23 cellular contexts compared by ENCODE assay signal in genomic region chr13:27437126-27437525, GRCh38.
"Had no signal": no experiment of that assay in that cellular context is flagged by ENCODE, and none has a peak within 500 bp of the region (broad histone marks: within the 10 kb centered on the region; RNA-seq: fewer than 3 reads in every experiment).

No MANE protein-coding gene starts in this region.

- H3K4me3 ChIP-seq: colonic mucosa, dorsolateral prefrontal cortex, hepatocyte, left ventricle myocardium inferior, neural progenitor cell, smooth muscle cell, thoracic aorta, vagina had no signal

- DNase-seq: activated B cell treated with CpG ODN at 0.5 μM for 24 hours; activated CD4-positive, alpha-beta T cell treated with anti-CD3 and anti-CD28 coated beads for 48 hours; activated gamma-delta T cell; activated naive CD8-positive, alpha-beta T cell treated with anti-CD3 and anti-CD28 coated beads, Interleukin-2, amount 10 ng/mL, durations not matched to agents 7 days and 5 days; amygdala; colonic mucosa; dorsolateral prefrontal cortex; effector memory CD8-positive, alpha-beta T cell; glutamatergic neuron; kidney glomerular epithelial cell; left ventricle myocardium inferior; stimulated activated CD4-positive, alpha-beta T cell treated with anti-CD3 and anti-CD28 coated beads, Interleukin-15, amount 100 ng/mL, for 24 hours; stimulated activated naive CD4-positive, alpha-beta T cell had no signal

- H3K27ac Mint-ChIP-seq: activated B cell treated with CpG ODN at 0.5 μM for 24 hours; activated naive CD8-positive, alpha-beta T cell treated with anti-CD3 and anti-CD28 coated beads, Interleukin-2, amount 10 ng/mL, durations not matched to agents 7 days and 5 days; neural progenitor cell; T-helper 1 cell treated with Interleukin-12 subunit alpha and Interleukin-12 subunit beta and Interleukin-4 antibody, amounts not matched to agents 30 μg/mL and 1 μg/mL, for 36 hours; type B pancreatic cell had no signal

- H3K36me3 ChIP-seq: neural progenitor cell had no signal

- H3K27me3 ChIP-seq: colonic mucosa, dorsolateral prefrontal cortex, hepatocyte, neural progenitor cell, vagina had no signal

- H3K27ac ChIP-seq: colonic mucosa, hepatocyte, left ventricle myocardium inferior, neural progenitor cell, thoracic aorta, vagina had no signal

- H3K4me1 Mint-ChIP-seq: neural progenitor cell had no signal

- H3K27me3 Mint-ChIP-seq: activated B cell treated with CpG ODN at 0.5 μM for 24 hours; activated naive CD8-positive, alpha-beta T cell treated with anti-CD3 and anti-CD28 coated beads, Interleukin-2, amount 10 ng/mL, durations not matched to agents 7 days and 5 days; effector memory CD8-positive, alpha-beta T cell; type B pancreatic cell had no signal

- ATAC-seq: effector memory CD8-positive, alpha-beta T cell; esophagus mucosa; sciatic nerve had no signal

- H3K9me3 ChIP-seq: colonic mucosa, left ventricle myocardium inferior, thoracic aorta, vagina had no signal

- H3K4me3 Mint-ChIP-seq: activated B cell treated with CpG ODN at 0.5 μM for 24 hours; activated naive CD8-positive, alpha-beta T cell treated with anti-CD3 and anti-CD28 coated beads, Interleukin-2, amount 10 ng/mL, durations not matched to agents 7 days and 5 days; activated T-helper 1 cell treated with anti-CD3 and anti-CD28 coated beads, Interleukin-12 subunit alpha, Interleukin-12 subunit beta, Interleukin-2, Interleukin-4 antibody, amounts not matched to agents 30 ng/mL and 10 ng/mL and 1 ng/mL, durations not matched to agents 14 hours and 24 hours and 36 hours; effector memory CD8-positive, alpha-beta T cell; neural progenitor cell; T-helper 1 cell treated with Interleukin-12 subunit alpha and Interleukin-12 subunit beta and Interleukin-4 antibody, amounts not matched to agents 30 μg/mL and 1 μg/mL, for 36 hours; type B pancreatic cell had no signal

- H3K9me3 Mint-ChIP-seq: activated B cell treated with CpG ODN at 0.5 μM for 24 hours; activated naive CD8-positive, alpha-beta T cell treated with anti-CD3 and anti-CD28 coated beads, Interleukin-2, amount 10 ng/mL, durations not matched to agents 7 days and 5 days; activated T-helper 1 cell treated with anti-CD3 and anti-CD28 coated beads, Interleukin-12 subunit alpha, Interleukin-12 subunit beta, Interleukin-2, Interleukin-4 antibody, amounts not matched to agents 30 ng/mL and 10 ng/mL and 1 ng/mL, durations not matched to agents 14 hours and 24 hours and 36 hours; effector memory CD8-positive, alpha-beta T cell; neural progenitor cell; T-helper 1 cell treated with Interleukin-12 subunit alpha and Interleukin-12 subunit beta and Interleukin-4 antibody, amounts not matched to agents 30 μg/mL and 1 μg/mL, for 36 hours; type B pancreatic cell had no signal

- H3K4me1 ChIP-seq: neural progenitor cell had no signal
